ENCODE assay signal across 14 cellular contexts in the genomic region with DNA sequence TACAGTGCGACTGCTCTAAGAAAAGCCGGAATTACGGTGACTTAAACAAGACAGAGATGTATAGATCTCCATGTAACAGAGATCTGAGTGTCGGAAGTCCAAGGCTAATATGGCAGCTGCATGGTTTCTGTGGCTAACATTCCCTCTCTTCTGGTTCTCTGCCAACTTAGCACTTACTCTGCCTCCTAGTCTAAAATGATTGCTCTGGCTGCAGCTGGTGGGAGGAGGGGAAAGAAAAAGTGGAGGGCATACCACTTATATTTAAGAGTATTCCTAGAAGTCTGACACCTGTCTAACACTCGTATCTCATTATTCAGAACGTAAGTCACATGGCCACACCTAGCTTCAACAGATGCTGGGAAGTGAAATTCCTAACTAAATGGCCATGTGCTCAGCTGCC.
DNase-seq lines count a peak whose midpoint lies in the region; ATAC-seq and FAIRE-seq lines count a peak whose summit lies in the region.
"Had no signal": no experiment of that assay in that cellular context is flagged by ENCODE, and none has a peak within 500 bp of the region (broad histone marks: within the 10 kb centered on the region; RNA-seq: fewer than 3 reads in every experiment).

No MANE protein-coding gene starts in this region.

- no peak for FAIRE-seq in urothelium cell line (lab: Jason Lieb, UNC)

- no peak for ATAC-seq in HG03565 (IDR thresholded peaks at IDR 0.05; ENCODE audit: unreplicated experiment)
- ATAC-seq: psoas muscle had no signal

- DNase-seq in DMS 273 (lab: John Stamatoyannopoulos, UW; ENCODE audit: unreplicated experiment) (peak; percentile 4), DMS 273 treated with DMSO at 0.1 percent for 48 hours (lab: John Stamatoyannopoulos, UW) (no peak), NCI-H2029 treated with DMSO at 0.1 percent for 48 hours (lab: John Stamatoyannopoulos, UW) (peak; percentile 23), NCI-H524 treated with DMSO at 0.1 percent for 48 hours (lab: John Stamatoyannopoulos, UW) (peak; percentile 76), urothelium cell line (ENCODE audit: low spot score) (peak; percentile 9), NCI-H526 (lab: John Stamatoyannopoulos, UW) (no peak)
- no peak for DNase-seq in activated naive CD4-positive, alpha-beta T cell (lab: John Stamatoyannopoulos, UW)
- DNase-seq: activated CD4-positive, CD25-positive, alpha-beta regulatory T cell treated with anti-CD3 and anti-CD28 coated beads, Interleukin-2, amount 50 U/mL, for 72 hours; activated effector memory CD4-positive, alpha-beta T cell treated with anti-CD3 and anti-CD28 coated beads, Interleukin-2, amount 50 U/mL, for 16 hours; GM23248; NCI-H1930; psoas muscle; stimulated activated CD4-positive, alpha-beta T cell treated with anti-CD3 and anti-CD28 coated beads, Interleukin-4, amount 100 ng/mL, for 4 hours had no signal

Comparison
In these comparisons a context has a peak if more than half of its experiments do, and no peak if none do; other contexts are left out.
1. DNase-seq: peak in DMS 273 (single experiment), NCI-H2029 treated with DMSO at 0.1 percent for 48 hours (single experiment), NCI-H524 treated with DMSO at 0.1 percent for 48 hours (single experiment) and urothelium cell line (single experiment); none in DMS 273 treated with DMSO at 0.1 percent for 48 hours (single experiment), activated naive CD4-positive, alpha-beta T cell (0 of 4) and NCI-H526 (0 of 2).